18 cellular contexts compared by ENCODE assay signal in genomic region chr10:28137907-28138880, GRCh38.
A peak's percentile ranks its signal among the peaks of the same experiment; 100 is the strongest.
DNase-seq lines count a peak whose midpoint lies in the region; ATAC-seq, FAIRE-seq and TF ChIP-seq lines count a peak whose summit lies in the region.
"Had no signal": no experiment of that assay in that cellular context is flagged by ENCODE, and none has a peak within 500 bp of the region (broad histone marks: within the 10 kb centered on the region; RNA-seq: fewer than 3 reads in every experiment).

No MANE protein-coding gene starts in this region.

- H3K27ac ChIP-seq in vagina (no peak overlapping the region), gastrocnemius medialis (no peak overlapping the region)
- H3K27ac ChIP-seq: esophagus squamous epithelium, Peyer's patch had no signal

- H3K9me3 ChIP-seq in vagina (no peaks in the 10 kb centered on the region), gastrocnemius medialis (peaks cover 0 to 7% (median 0%) of the 10 kb centered on the region in 3 donors)
- H3K9me3 ChIP-seq: Peyer's patch had no signal

- no peaks in the 10 kb centered on the region for H3K27me3 ChIP-seq in vagina
- H3K27me3 ChIP-seq in gastrocnemius medialis: no peaks in the 10 kb centered on the region
- H3K27me3 ChIP-seq: esophagus squamous epithelium, Peyer's patch had no signal

- H3K36me3 ChIP-seq in vagina: no peaks in the 10 kb centered on the region
- H3K36me3 ChIP-seq in gastrocnemius medialis: no peaks in the 10 kb centered on the region
- H3K36me3 ChIP-seq: Peyer's patch had no signal

- intact Hi-C loops in vagina (cut with DNase I): no loop called here
- intact Hi-C loops in gastrocnemius medialis (cut with DNase I; ENCODE audit: low total_unique reads): no loop called here

- TF ChIP-seq CTCF in vagina (IDR thresholded peaks at IDR 0.05) (no peak), gastrocnemius medialis (IDR thresholded peaks at IDR 0.05 in 4 of 5, conservative IDR thresholded peaks at IDR 0.05 in 1 of 5) (no peak)

- DNase-seq in GM04503 (ENCODE audit: low read depth): peak; percentile 92
- DNase-seq in RPMI7951 (ENCODE audit: low read depth): peak; percentile 46
- peak; percentile 46 for DNase-seq in fibroblast of peridontal ligament (ENCODE audit: extremely low read depth)
- peak; percentile 32 for DNase-seq in urothelium cell line (ENCODE audit: low spot score)
- no peak for DNase-seq in vagina (ENCODE audit: extremely low spot score in 2 of 2)
- DNase-seq in gastrocnemius medialis: no peak
- DNase-seq: activated CD4-positive, alpha-beta T cell treated with anti-CD3 and anti-CD28 coated beads for 1 hour; activated CD8-positive, alpha-beta memory T cell treated with anti-CD3 and anti-CD28 coated beads, Interleukin-2, amount 50 U/mL, for 4 hours; COR-L47; esophagus squamous epithelium; NCI-H1694 treated with DMSO at 0.1 percent for 48 hours; NCI-H524 treated with DMSO at 0.1 percent for 48 hours; Peyer's patch; retina; stimulated activated CD4-positive, alpha-beta T cell treated with anti-CD3 and anti-CD28 coated beads, Interleukin-1b, Interleukin-23, amount 100 ng/mL, for 48 hours; T-helper 17 cell had no signal

- FAIRE-seq in urothelium cell line (lab: Jason Lieb, UNC): no peak
- FAIRE-seq: colon had no signal

- no peaks in the 10 kb centered on the region for H3K4me1 ChIP-seq in vagina
- no peaks in the 10 kb centered on the region for H3K4me1 ChIP-seq in gastrocnemius medialis
- H3K4me1 ChIP-seq: esophagus squamous epithelium, Peyer's patch had no signal

- in situ Hi-C loops in gastrocnemius medialis (cut with MboI; ENCODE audit: low sequenced_read_pairs in 4 of 4): no loop called here

- TF ChIP-seq POLR2A in vagina (IDR thresholded peaks at IDR 0.05): no peak
- no peak for TF ChIP-seq POLR2A in gastrocnemius medialis (IDR thresholded peaks at IDR 0.05)

- H3K4me3 ChIP-seq in vagina (no peak overlapping the region), gastrocnemius medialis (no peak overlapping the region)
- H3K4me3 ChIP-seq: esophagus squamous epithelium, Peyer's patch had no signal

- no peak for ATAC-seq in HG03342 (IDR thresholded peaks at IDR 0.05; ENCODE audit: unreplicated experiment)
- no peak for ATAC-seq in gastrocnemius medialis
- ATAC-seq: T-helper 17 cell had no signal

Comparison
In these comparisons a context has a peak if more than half of its experiments do, and no peak if none do; other contexts are left out.
1. DNase-seq: peak in GM04503 (single experiment), RPMI7951 (single experiment), fibroblast of peridontal ligament (single experiment) and urothelium cell line (single experiment); none in vagina (0 of 2) and gastrocnemius medialis (0 of 2).